ENCODE assay signal across 1 cellular context in the genomic region with DNA sequence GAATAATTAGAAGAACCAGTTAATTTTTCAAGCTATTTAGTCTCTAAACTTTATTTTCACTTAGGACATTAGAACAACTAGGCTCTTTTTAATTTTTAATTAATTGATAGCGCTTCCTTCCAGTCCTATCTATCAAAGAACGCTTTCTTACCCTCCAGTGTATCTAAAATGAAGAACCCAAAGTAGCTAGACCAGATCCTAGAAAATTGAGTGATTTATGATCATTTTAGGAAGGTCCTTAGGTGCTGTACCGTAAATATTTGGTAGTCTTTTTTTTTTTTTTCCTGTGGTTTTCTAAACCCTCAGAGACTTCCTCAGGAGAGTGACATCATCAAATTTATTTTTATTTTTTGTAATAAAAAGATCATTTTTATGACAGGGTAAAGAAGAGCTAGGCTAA.
A peak's percentile ranks its signal among the peaks of the same experiment; 100 is the strongest.
TF ChIP-seq lines count a peak whose summit lies in the region.

No MANE protein-coding gene starts in this region.

TF ChIP-seq in K562, 482 proteins besides CTCF, POLR2A, EP300 and RAD21 (continued from another document):
- TF ChIP-seq CREB3 (tag; conservative IDR thresholded peaks at IDR 0.05; ENCODE audit: low read depth) (no peak), SAP30 (IDR thresholded peaks at IDR 0.05; ENCODE audit: borderline replicate concordance, insufficient read depth, low read depth, low read length, poor library complexity, severe bottlenecking) (no peak), KDM1A (IDR thresholded peaks at IDR 0.05) (no peak), SNRNP70 (optimal IDR thresholded peaks at IDR 0.05; ENCODE audit: low read depth, low read length) (no peak), HNRNPK (IDR thresholded peaks at IDR 0.05; ENCODE audit: low read depth, low read length, poor library complexity, severe bottlenecking) (no peak), EWSR1 (IDR thresholded peaks at IDR 0.05; ENCODE audit: borderline replicate concordance, low read depth, partially characterized antibody) (no peak), PKNOX1 (IDR thresholded peaks at IDR 0.05) (peak; percentile 49; the same call in 1 of the 2 replicates), POLR2AphosphoS5 (IDR thresholded peaks at IDR 0.05; ENCODE audit: control insufficient read depth, insufficient read depth, low read depth, low read length) (no peak), E2F3 (CRISPR knock-in tag; IDR thresholded peaks at IDR 0.05) (no peak), NFE2 (IDR thresholded peaks at IDR 0.05; ENCODE audit: low read depth) (no peak), RBM15 (IDR thresholded peaks at IDR 0.05; ENCODE audit: insufficient read depth, low read length) (no peak), EP400 (IDR thresholded peaks at IDR 0.05) (0 out of 2 replicates have a peak, but pooled peaks have one; percentile 3), POLR2H (tag; IDR thresholded peaks at IDR 0.05; ENCODE audit: low read depth) (0 out of 2 replicates have a peak, but pooled peaks have one; percentile 22)
- TF ChIP-seq, protein P1, sequence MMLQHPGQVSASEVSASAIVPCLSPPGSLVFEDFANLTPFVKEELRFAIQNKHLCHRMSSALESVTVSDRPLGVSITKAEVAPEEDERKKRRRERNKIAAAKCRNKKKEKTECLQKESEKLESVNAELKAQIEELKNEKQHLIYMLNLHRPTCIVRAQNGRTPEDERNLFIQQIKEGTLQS (IDR thresholded peaks at IDR 0.05): peak; percentile 33; the same call in 1 of the 2 replicates
- TF ChIP-seq, protein P1 (CRISPR knock-in tag; conservative IDR thresholded peaks at IDR 0.05): no peak
